ENCODE assay signal across 23 cellular contexts in genomic region chr11:44812971-44813370, GRCh38.
A peak's percentile ranks its signal among the peaks of the same experiment; 100 is the strongest.
DNase-seq lines count a peak whose midpoint lies in the region; ATAC-seq and TF ChIP-seq lines count a peak whose summit lies in the region.
"Had no signal": no experiment of that assay in that cellular context is flagged by ENCODE, and none has a peak within 500 bp of the region (broad histone marks: within the 10 kb centered on the region; RNA-seq: fewer than 3 reads in every experiment).

No MANE protein-coding gene starts in this region.

- H3K4me1 Mint-ChIP-seq in nephron: peaks cover 49% of the 10 kb centered on the region

- H3K36me3 ChIP-seq in brain microvascular endothelial cell (replicated peaks): no peaks in the 10 kb centered on the region

- no peaks in the 10 kb centered on the region for H3K9me3 Mint-ChIP-seq in nephron
- H3K9me3 Mint-ChIP-seq: activated naive CD4-positive, alpha-beta T cell treated with anti-CD3 and anti-CD28 coated beads for 36 hours; activated T-helper 1 cell treated with anti-CD3 and anti-CD28 coated beads, Interleukin-12 subunit alpha, Interleukin-12 subunit beta, Interleukin-2, Interleukin-4 antibody, amounts not matched to agents 30 ng/mL and 10 ng/mL and 1 ng/mL, durations not matched to agents 14 hours and 24 hours and 36 hours had no signal

- no peak overlapping the region for H3K4me3 Mint-ChIP-seq in nephron
- H3K4me3 Mint-ChIP-seq: activated naive CD4-positive, alpha-beta T cell treated with anti-CD3 and anti-CD28 coated beads for 36 hours; activated T-helper 1 cell treated with anti-CD3 and anti-CD28 coated beads, Interleukin-12 subunit alpha, Interleukin-12 subunit beta, Interleukin-2, Interleukin-4 antibody, amounts not matched to agents 30 ng/mL and 10 ng/mL and 1 ng/mL, durations not matched to agents 14 hours and 24 hours and 36 hours; CD14-positive monocyte had no signal

- peak overlapping the region; percentile 45 to 74 (median 69) for H3K27ac Mint-ChIP-seq in nephron
- H3K27ac Mint-ChIP-seq: activated naive CD4-positive, alpha-beta T cell treated with anti-CD3 and anti-CD28 coated beads for 36 hours; activated T-helper 1 cell treated with anti-CD3 and anti-CD28 coated beads, Interleukin-12 subunit alpha, Interleukin-12 subunit beta, Interleukin-2, Interleukin-4 antibody, amounts not matched to agents 30 ng/mL and 10 ng/mL and 1 ng/mL, durations not matched to agents 14 hours and 24 hours and 36 hours had no signal

- DNase-seq in Right ventricle myocardium inferior (ENCODE audit: missing footprints): no peak
- DNase-seq in cardiac septum (ENCODE audit: low spot score): no peak
- DNase-seq in left cardiac atrium: no peak
- DNase-seq in amniotic stem cell (lab: John Stamatoyannopoulos, UW): no peak
- DNase-seq in glomerular visceral epithelial cell (ENCODE audit: extremely low spot score): no peak
- no peak for DNase-seq in brain microvascular endothelial cell
- DNase-seq: 8988T; activated CD4-positive, CD25-positive, alpha-beta regulatory T cell; activated naive CD4-positive, alpha-beta T cell treated with anti-CD3 and anti-CD28 coated beads for 36 hours; Calu3; cortex of kidney; Kasumi-1; mesendoderm; NCI-H1436; NCI-H2107; NCI-H774; stimulated activated CD4-positive, alpha-beta T cell treated with anti-CD3 and anti-CD28 coated beads, Interleukin-4, amount 100 ng/mL, for 1 hour; T-helper 1 cell had no signal

- peaks cover 19% of the 10 kb centered on the region for H3K27me3 ChIP-seq in brain microvascular endothelial cell (replicated peaks)

- in situ Hi-C loops in brain microvascular endothelial cell (cut with HindIII; ENCODE audit: low pct_ligation_motif_present, low sequenced_read_pairs): no loop called here

- H3K27ac ChIP-seq in brain microvascular endothelial cell: no peak overlapping the region
- H3K27ac ChIP-seq: HL-60 had no signal

- peaks cover 6% of the 10 kb centered on the region for H3K36me3 Mint-ChIP-seq in nephron (ENCODE audit: low read depth)
- H3K36me3 Mint-ChIP-seq: CD14-positive monocyte had no signal

- no peak for TF ChIP-seq CTCF in nephron (IDR thresholded peaks at IDR 0.05; ENCODE audit: unreplicated experiment in 3 of 3)
- TF ChIP-seq CTCF in brain microvascular endothelial cell (IDR thresholded peaks at IDR 0.05; ENCODE audit: low read depth, low read length, missing control alignments): no peak

- intact Hi-C loops in Right ventricle myocardium inferior (cut with DNase I) (loop anchor here (5.0 kb wide), 1 partner anchor 49 kb away; no protein-coding TSS in a partner anchor), cardiac septum (cut with DNase I) (no loop called here), left cardiac atrium (cut with DNase I) (no loop called here)

- ATAC-seq in Right ventricle myocardium inferior: peak; percentile 35
- ATAC-seq in left cardiac atrium: peak; percentile 24 to 41
- no peak for ATAC-seq in esophagus mucosa

- H3K27me3 Mint-ChIP-seq in nephron (ENCODE audit: low read depth): peaks cover 11% of the 10 kb centered on the region

- H3K4me3 ChIP-seq in brain microvascular endothelial cell (ENCODE audit: low read depth, low read length): no peak overlapping the region
